31 cellular contexts compared by ENCODE assay signal in the genomic region with DNA sequence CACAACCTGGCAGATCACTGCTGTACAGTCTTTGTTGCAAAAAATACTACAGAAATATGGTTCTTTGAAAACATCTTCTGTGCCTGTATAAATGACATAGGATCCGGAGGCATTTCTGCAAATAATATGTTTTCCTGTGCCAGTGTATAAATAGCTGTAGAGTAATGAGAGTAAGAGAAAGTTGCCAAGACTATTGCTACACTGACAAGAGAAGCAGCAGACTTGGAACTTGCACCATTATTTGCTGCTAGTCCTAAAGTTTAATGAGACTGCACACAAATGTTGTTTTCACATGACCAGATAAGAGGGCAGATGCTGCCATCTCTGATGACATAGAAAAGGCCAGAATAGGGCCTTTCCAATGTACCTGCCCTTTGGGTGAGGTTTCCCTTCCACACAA.
"Had no signal": no experiment of that assay in that cellular context is flagged by ENCODE, and none has a peak within 500 bp of the region (broad histone marks: within the 10 kb centered on the region; RNA-seq: fewer than 3 reads in every experiment).

No MANE protein-coding gene starts in this region.

- DNase-seq: activated B cell treated with CpG ODN at 0.5 μM for 24 hours; activated CD4-positive, alpha-beta T cell treated with anti-CD3 and anti-CD28 coated beads for 48 hours; activated CD4-positive, alpha-beta T cell treated with anti-CD3 and anti-CD28 coated beads, Interleukin-2, amount 50 U/mL, for 1 hour; activated CD4-positive, alpha-beta T cell treated with anti-CD3 and anti-CD28 coated beads, Interleukin-2, amount 50 U/mL, for 48 hours; activated CD8-positive, alpha-beta memory T cell treated with anti-CD3 and anti-CD28 coated beads for 24 hours; activated CD8-positive, alpha-beta T cell treated with anti-CD3 and anti-CD28 coated beads for 36 hours; activated effector memory CD4-positive, alpha-beta T cell treated with Interleukin-2 at 50 U/mL for 16 hours; activated gamma-delta T cell treated with Interleukin-2 at 50 U/mL for 16 hours; activated naive CD4-positive, alpha-beta T cell treated with anti-CD3 and anti-CD28 coated beads, Interleukin-2, amount 50 U/mL, for 16 hours; activated naive CD4-positive, alpha-beta T cell treated with Interleukin-2 at 50 U/mL for 16 hours; activated T-cell treated with anti-CD3 and anti-CD28 coated beads, Interleukin-2, amount 50 U/mL, for 4 hours; adrenal gland; amygdala; aorta; body of pancreas; central memory CD4-positive, alpha-beta T cell; cerebellar nuclear complex; colonic mucosa; effector CD8-positive, alpha-beta T cell; esophagus squamous epithelium; foreskin melanocyte; head of caudate nucleus; T-helper 1 cell; T-helper 17 cell; T1000; WERI-Rb-1 had no signal

- H3K4me1 ChIP-seq: adrenal gland, body of pancreas, colonic mucosa had no signal

- H3K9me3 ChIP-seq: adrenal gland, body of pancreas, colonic mucosa had no signal

- FAIRE-seq: endometrium, endothelial cell of umbilical vein had no signal

- H3K36me3 ChIP-seq: adrenal gland, colonic mucosa, esophagus squamous epithelium, WERI-Rb-1 had no signal

- H3K27me3 ChIP-seq: adrenal gland, body of pancreas, colonic mucosa, esophagus squamous epithelium had no signal

- ATAC-seq: activated CD4-positive, CD25-positive, alpha-beta regulatory T cell treated with anti-CD3 and anti-CD28 coated beads, Interleukin-2, amount 50 U/mL, for 24 hours; activated CD8-positive, alpha-beta T cell treated with anti-CD3 and anti-CD28 coated beads for 36 hours; activated T-cell treated with anti-CD3 and anti-CD28 coated beads, Interleukin-2, amount 50 U/mL, for 4 hours; activated T-helper 17 cell treated with anti-CD3 and anti-CD28 coated beads, Interleukin-2, amount 50 U/mL, for 72 hours; body of pancreas; T-helper 17 cell had no signal

- H3K27ac ChIP-seq: adrenal gland, body of pancreas, colonic mucosa, epithelial cell of prostate, esophagus squamous epithelium, WERI-Rb-1 had no signal

- H3K4me3 ChIP-seq: adrenal gland, body of pancreas, colonic mucosa, esophagus squamous epithelium had no signal
